Comparison of ENCODE assay signal across 1 cellular context in the genomic region with DNA sequence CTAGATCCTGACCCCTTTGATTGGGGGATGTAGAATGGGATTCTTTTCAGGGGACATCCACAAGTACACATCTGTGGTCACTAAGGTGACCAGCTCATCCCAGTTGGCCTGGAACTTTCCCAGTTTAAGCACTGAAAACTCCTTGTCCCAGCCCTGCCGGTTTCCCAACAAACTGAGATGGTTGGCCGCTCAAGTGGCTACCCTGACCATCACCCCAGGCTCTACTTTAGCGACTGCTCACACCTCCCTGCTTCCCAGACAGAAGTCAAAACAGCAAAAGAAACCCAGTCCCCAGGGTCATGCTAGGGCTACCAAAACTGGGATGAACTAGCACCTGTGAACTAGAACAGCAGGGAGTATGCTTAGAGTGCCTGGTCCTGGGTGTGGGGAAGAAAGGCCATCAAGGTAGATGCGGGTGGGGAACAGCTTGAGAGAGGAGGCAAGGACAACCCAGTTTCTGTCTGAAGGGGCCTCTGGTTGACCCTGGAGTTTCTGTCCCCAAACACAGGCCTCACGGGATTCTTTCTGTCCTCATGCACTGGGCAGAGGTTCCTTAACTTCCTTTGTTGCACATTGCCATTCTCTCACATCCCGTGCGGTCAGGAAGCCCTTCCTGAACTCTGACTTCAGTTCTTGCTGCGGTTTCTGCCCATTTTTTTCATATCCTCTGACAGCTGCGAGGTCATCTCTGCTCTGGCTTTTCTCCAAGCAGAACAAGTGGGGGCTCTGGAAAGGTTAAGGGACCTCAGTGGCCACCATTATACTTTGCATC.
TF ChIP-seq lines count a peak whose summit lies in the region.

No MANE protein-coding gene starts in this region.

TF ChIP-seq in WTC11, 78 proteins besides CTCF, POLR2A, EP300 and RAD21 (continued from another document):
- TF ChIP-seq USF1 (CRISPR knock-in tag; IDR thresholded peaks at IDR 0.05) (no peak), FOXP1 (CRISPR knock-in tag; IDR thresholded peaks at IDR 0.05; ENCODE audit: borderline replicate concordance) (no peak), ELF4 (CRISPR knock-in tag; IDR thresholded peaks at IDR 0.05; ENCODE audit: low read depth) (no peak), ATF1 (CRISPR knock-in tag; IDR thresholded peaks at IDR 0.05) (no peak), ZNF317 (CRISPR knock-in tag; IDR thresholded peaks at IDR 0.05; ENCODE audit: borderline replicate concordance, low read depth) (no peak), SMAD3 (CRISPR knock-in tag; IDR thresholded peaks at IDR 0.05; ENCODE audit: borderline replicate concordance) (no peak), ESRRA (CRISPR knock-in tag; IDR thresholded peaks at IDR 0.05; ENCODE audit: borderline replicate concordance) (no peak), GRHL2 (CRISPR knock-in tag; IDR thresholded peaks at IDR 0.05; ENCODE audit: insufficient replicate concordance, severe bottlenecking) (no peak)
- TF ChIP-seq, protein P1, sequence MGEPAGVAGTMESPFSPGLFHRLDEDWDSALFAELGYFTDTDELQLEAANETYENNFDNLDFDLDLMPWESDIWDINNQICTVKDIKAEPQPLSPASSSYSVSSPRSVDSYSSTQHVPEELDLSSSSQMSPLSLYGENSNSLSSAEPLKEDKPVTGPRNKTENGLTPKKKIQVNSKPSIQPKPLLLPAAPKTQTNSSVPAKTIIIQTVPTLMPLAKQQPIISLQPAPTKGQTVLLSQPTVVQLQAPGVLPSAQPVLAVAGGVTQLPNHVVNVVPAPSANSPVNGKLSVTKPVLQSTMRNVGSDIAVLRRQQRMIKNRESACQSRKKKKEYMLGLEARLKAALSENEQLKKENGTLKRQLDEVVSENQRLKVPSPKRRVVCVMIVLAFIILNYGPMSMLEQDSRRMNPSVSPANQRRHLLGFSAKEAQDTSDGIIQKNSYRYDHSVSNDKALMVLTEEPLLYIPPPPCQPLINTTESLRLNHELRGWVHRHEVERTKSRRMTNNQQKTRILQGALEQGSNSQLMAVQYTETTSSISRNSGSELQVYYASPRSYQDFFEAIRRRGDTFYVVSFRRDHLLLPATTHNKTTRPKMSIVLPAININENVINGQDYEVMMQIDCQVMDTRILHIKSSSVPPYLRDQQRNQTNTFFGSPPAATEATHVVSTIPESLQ (CRISPR knock-in tag; IDR thresholded peaks at IDR 0.05), result no peak
